ENCODE assay signal across 21 cellular contexts in genomic region chr16:9308300-9309209, GRCh38.
A peak's percentile ranks its signal among the peaks of the same experiment; 100 is the strongest.
DNase-seq lines count a peak whose midpoint lies in the region; ATAC-seq and TF ChIP-seq lines count a peak whose summit lies in the region.
"Had no signal": no experiment of that assay in that cellular context is flagged by ENCODE, and none has a peak within 500 bp of the region (broad histone marks: within the 10 kb centered on the region; RNA-seq: fewer than 3 reads in every experiment).

No MANE protein-coding gene starts in this region.

- TF ChIP-seq POLR2A in heart left ventricle (IDR thresholded peaks at IDR 0.05) (no peak), uterus (IDR thresholded peaks at IDR 0.05) (no peak)

- H3K4me3 ChIP-seq in heart left ventricle (no peak overlapping the region), muscle layer of duodenum (ENCODE audit: low read depth in 1 of 2, low read length in 2 of 2) (no peak overlapping the region), uterus (no peak overlapping the region)
- H3K4me3 ChIP-seq: breast epithelium, vagina had no signal

- H3K27ac ChIP-seq in heart left ventricle, result no peak overlapping the region
- peak overlapping the region; percentile 74 for H3K27ac ChIP-seq in muscle layer of duodenum (ENCODE audit: low read length)
- H3K27ac ChIP-seq in uterus, result no peak overlapping the region
- H3K27ac ChIP-seq: breast epithelium, neutrophil, vagina, VCaP had no signal

- H3K27me3 ChIP-seq in heart left ventricle (peaks cover 0 to 4% (median 0%) of the 10 kb centered on the region in 9 donors), muscle layer of duodenum (ENCODE audit: low read depth, low read length) (no peaks in the 10 kb centered on the region), uterus (no peaks in the 10 kb centered on the region)
- H3K27me3 ChIP-seq: breast epithelium, vagina had no signal

- ATAC-seq in heart left ventricle (peak; percentile 53 to 81 (median 60)), left cardiac atrium (no peak), GM21576 (IDR thresholded peaks at IDR 0.05; ENCODE audit: unreplicated experiment) (no peak), GM19023 (IDR thresholded peaks at IDR 0.05; ENCODE audit: unreplicated experiment) (no peak), HG03565 (IDR thresholded peaks at IDR 0.05; ENCODE audit: unreplicated experiment) (no peak)
- ATAC-seq: Panc1 had no signal

- no peaks in the 10 kb centered on the region for H3K9me3 ChIP-seq in heart left ventricle
- H3K9me3 ChIP-seq in muscle layer of duodenum (ENCODE audit: control insufficient read depth in 1 of 2, low read length in 2 of 2), result no peaks in the 10 kb centered on the region
- H3K9me3 ChIP-seq in uterus, result no peaks in the 10 kb centered on the region
- H3K9me3 ChIP-seq: breast epithelium, neutrophil, vagina had no signal

- H3K4me1 ChIP-seq in heart left ventricle, result peaks cover 0 to 17% (median 0%) of the 10 kb centered on the region in 12 donors
- H3K4me1 ChIP-seq in muscle layer of duodenum (ENCODE audit: control insufficient read depth in 1 of 2, insufficient read depth in 2 of 2, low read length in 2 of 2), result peaks cover 0 to 6% of the 10 kb centered on the region in 2 donors
- H3K4me1 ChIP-seq in uterus, result no peaks in the 10 kb centered on the region
- H3K4me1 ChIP-seq: vagina had no signal

- no peaks in the 10 kb centered on the region for H3K36me3 ChIP-seq in heart left ventricle
- H3K36me3 ChIP-seq in muscle layer of duodenum (ENCODE audit: control insufficient read depth in 1 of 2, insufficient read depth in 2 of 2, low read length in 2 of 2), result no peaks in the 10 kb centered on the region
- H3K36me3 ChIP-seq in uterus, result no peaks in the 10 kb centered on the region
- H3K36me3 ChIP-seq: breast epithelium, neutrophil, vagina had no signal

- TF ChIP-seq CTCF in heart left ventricle (IDR thresholded peaks at IDR 0.05) (no peak), uterus (IDR thresholded peaks at IDR 0.05) (no peak)

- DNase-seq in heart left ventricle (no peak), left cardiac atrium (no peak), inferior parietal cortex (ENCODE audit: extremely low spot score) (peak; percentile 21), uterus (no peak)
- DNase-seq: activated CD4-positive, alpha-beta T cell treated with anti-CD3 and anti-CD28 coated beads, Interleukin-2, amount 50 U/mL, for 4 hours; activated CD8-positive, alpha-beta memory T cell treated with anti-CD3 and anti-CD28 coated beads, Interleukin-2, amount 50 U/mL, for 48 hours; islet precursor cell; midbrain; NCI-H2029; NCI-H446; NK-92 treated with Interleukin-12 subunit alpha and Interleukin-12 subunit beta, amount 100 ng/mL, for 24 hours; T-helper 2 cell had no signal

- intact Hi-C loops in heart left ventricle (cut with DNase I), result loop anchor here in 2 of 10 donors (5.0 to 10.0 kb wide), 2 partner anchors 64 to 196 kb away; no protein-coding TSS in a partner anchor
- intact Hi-C loops in left cardiac atrium (cut with DNase I), result no loop called here
- intact Hi-C loops in uterus (cut with DNase I; ENCODE audit: low total_unique reads), result no loop called here

- WGBS in heart left ventricle, 4 donors, result 49 to 69% (median 55%) methylated on average over 14 of the region's 14 CpGs

Comparison
In these comparisons a context has a peak if more than half of its experiments do, and no peak if none do; other contexts are left out.
1. ATAC-seq: peak in heart left ventricle (4 of 4); none in left cardiac atrium (0 of 2), GM21576 (single experiment), GM19023 (single experiment) and HG03565 (single experiment).